ENCODE assay signal across 24 cellular contexts in genomic region chr2:28175028-28175427, GRCh38.
DNase-seq lines count a peak whose midpoint lies in the region; TF ChIP-seq lines count a peak whose summit lies in the region.
"Had no signal": no experiment of that assay in that cellular context is flagged by ENCODE, and none has a peak within 500 bp of the region (broad histone marks: within the 10 kb centered on the region; RNA-seq: fewer than 3 reads in every experiment).

No MANE protein-coding gene starts in this region.

- peak; percentile 13 for DNase-seq in NCI-H748 (lab: John Stamatoyannopoulos, UW; ENCODE audit: unreplicated experiment)
- no peak for DNase-seq in NCI-H748 treated with DMSO at 0.1 percent for 48 hours (lab: John Stamatoyannopoulos, UW)
- DNase-seq in endodermal cell = peak; percentile 46
- peak; percentile 27 to 41 for DNase-seq in trophoblast cell
- no peak for DNase-seq in OCI-M1 (lab: John Stamatoyannopoulos, UW)
- no peak for DNase-seq in chondrocyte (ENCODE audit: low spot score)
- DNase-seq in AML-193 (lab: John Stamatoyannopoulos, UW) = no peak
- DNase-seq: 8988T; activated naive CD4-positive, alpha-beta T cell treated with anti-CD3 and anti-CD28 coated beads for 36 hours; aorta; DMS153; effector memory CD4-positive, alpha-beta T cell; GOT3; kidney; NCI-H2081; retina; stimulated activated CD4-positive, alpha-beta T cell treated with anti-CD3 and anti-CD28 coated beads, Interleukin-15, amount 100 ng/mL, for 24 hours; stimulated activated naive B cell treated with anti-CD40 and anti-IgM and Interleukin-4, amounts not matched to agents 10 μg/mL and 1 μg/mL and 100 μg/mL, for 72 hours; T-cell; thyroid gland had no signal

- H3K4me3 Mint-ChIP-seq in endodermal cell = no peak overlapping the region
- no peak overlapping the region for H3K4me3 Mint-ChIP-seq in chondrocyte (ENCODE audit: unreplicated experiment)
- H3K4me3 Mint-ChIP-seq: activated naive CD4-positive, alpha-beta T cell treated with anti-CD3 and anti-CD28 coated beads for 36 hours; stimulated activated naive B cell treated with anti-CD40 and anti-IgM and Interleukin-4, amounts not matched to agents 10 μg/mL and 1 μg/mL and 100 μg/mL, for 72 hours; T-cell had no signal

- H3K27ac ChIP-seq in endodermal cell (ENCODE audit: low read depth, low read length) (no peak overlapping the region), trophoblast cell (ENCODE audit: low read depth, low read length) (no peak overlapping the region)
- H3K27ac ChIP-seq: BLaER1, neutrophil, thyroid gland had no signal

- no peak overlapping the region for H2AK5ac ChIP-seq in trophoblast cell (ENCODE audit: low read length)

- no peak overlapping the region for H3K23ac ChIP-seq in trophoblast cell (ENCODE audit: low read length)

- no peak overlapping the region for H3K14ac ChIP-seq in trophoblast cell (ENCODE audit: low read length)

- no peak overlapping the region for H3K4me3 ChIP-seq in Loucy (ENCODE audit: low read length, poor library complexity, severe bottlenecking)
- H3K4me3 ChIP-seq in endodermal cell (ENCODE audit: low read length) = no peak overlapping the region
- no peak overlapping the region for H3K4me3 ChIP-seq in trophoblast cell (ENCODE audit: low read depth, low read length)
- H3K4me3 ChIP-seq: BLaER1, hepatocyte, thyroid gland had no signal

- H3K4me1 Mint-ChIP-seq in endodermal cell = peaks cover 8% of the 10 kb centered on the region
- H3K4me1 Mint-ChIP-seq in chondrocyte (ENCODE audit: low read depth) = peaks cover 17% of the 10 kb centered on the region
- H3K4me1 Mint-ChIP-seq: stimulated activated naive B cell treated with anti-CD40 and anti-IgM and Interleukin-4, amounts not matched to agents 10 μg/mL and 1 μg/mL and 100 μg/mL, for 72 hours; T-cell had no signal

- H3K9ac ChIP-seq in Loucy (ENCODE audit: low read depth, low read length, poor library complexity, severe bottlenecking) = no peak overlapping the region
- H3K9ac ChIP-seq in endodermal cell (ENCODE audit: extremely low read depth, low read length, poor library complexity, severe bottlenecking) = no peak overlapping the region
- H3K9ac ChIP-seq in trophoblast cell (ENCODE audit: low read length) = no peak overlapping the region
- H3K9ac ChIP-seq: BLaER1 had no signal

- H3K36me3 Mint-ChIP-seq in endodermal cell (ENCODE audit: low read depth) (peaks cover 5% of the 10 kb centered on the region), chondrocyte (ENCODE audit: low read depth) (peaks cover 24% of the 10 kb centered on the region)

- H2BK12ac ChIP-seq in trophoblast cell (ENCODE audit: low read length) = no peak overlapping the region

- H3K79me2 ChIP-seq in Loucy (ENCODE audit: insufficient read depth, low read length) (no peaks in the 10 kb centered on the region), trophoblast cell (ENCODE audit: control insufficient read depth, insufficient read depth, low read length, poor library complexity) (no peaks in the 10 kb centered on the region)
- H3K79me2 ChIP-seq: hepatocyte had no signal

- H2AFZ ChIP-seq in Loucy (ENCODE audit: low read length) (no peak overlapping the region), trophoblast cell (ENCODE audit: insufficient read depth, low read length, poor library complexity) (no peak overlapping the region)
- H2AFZ ChIP-seq: hepatocyte had no signal

- no peak overlapping the region for H2BK120ac ChIP-seq in trophoblast cell (ENCODE audit: insufficient read depth, low read length, poor library complexity)

- no peak overlapping the region for H2BK5ac ChIP-seq in trophoblast cell (ENCODE audit: low read depth, low read length, poor library complexity)

- TF ChIP-seq CTCF in Loucy (conservative IDR thresholded peaks at IDR 0.05; ENCODE audit: low read length) = peak; percentile 51
- peak; percentile 44 for TF ChIP-seq CTCF in endodermal cell (conservative IDR thresholded peaks at IDR 0.05)
- no peak for TF ChIP-seq CTCF in chondrocyte (IDR thresholded peaks at IDR 0.05)

- no peak overlapping the region for H4K91ac ChIP-seq in trophoblast cell (ENCODE audit: low read depth, low read length)

- H3K9me2 ChIP-seq in Loucy (replicated peaks; ENCODE audit: low read depth, low read length) = no peaks in the 10 kb centered on the region

- WGBS in endodermal cell (ENCODE audit: insufficient coverage in 1 of 2, insufficient read length in 1 of 2), 2 experiments = 87 to 89% methylated on average over 2 to 3 of the region's 3 CpGs
- WGBS in trophoblast cell (ENCODE audit: extremely low coverage, insufficient coverage, insufficient read length) = no CpG with 5 or more reads among the region's 3 CpGs

- no peaks in the 10 kb centered on the region for H4K20me1 ChIP-seq in Loucy (ENCODE audit: insufficient read depth, low read length, poor library complexity, severe bottlenecking)
- H4K20me1 ChIP-seq: BLaER1 had no signal

- H3K4me2 ChIP-seq in Loucy (ENCODE audit: low read depth, low read length, poor library complexity, severe bottlenecking) = no peak overlapping the region
- H3K4me2 ChIP-seq in trophoblast cell (ENCODE audit: low read length) = no peak overlapping the region
- H3K4me2 ChIP-seq: BLaER1, hepatocyte had no signal

- H3K27ac Mint-ChIP-seq in endodermal cell (no peak overlapping the region), chondrocyte (ENCODE audit: unreplicated experiment) (no peak overlapping the region)
- H3K27ac Mint-ChIP-seq: activated naive CD4-positive, alpha-beta T cell treated with anti-CD3 and anti-CD28 coated beads for 36 hours; stimulated activated naive B cell treated with anti-CD40 and anti-IgM and Interleukin-4, amounts not matched to agents 10 μg/mL and 1 μg/mL and 100 μg/mL, for 72 hours; T-cell had no signal

- H4K8ac ChIP-seq in trophoblast cell (ENCODE audit: low read depth, low read length) = no peak overlapping the region

- no peaks in the 10 kb centered on the region; the same call in 1 of the 2 replicates for H3K36me3 ChIP-seq in Loucy (ENCODE audit: insufficient read depth, low read length)
- no peaks in the 10 kb centered on the region for H3K36me3 ChIP-seq in endodermal cell (ENCODE audit: control insufficient read depth, insufficient read depth, low read length)
- no peaks in the 10 kb centered on the region for H3K36me3 ChIP-seq in trophoblast cell (ENCODE audit: control insufficient read depth in 1 of 2, insufficient read depth in 2 of 2, low read length in 2 of 2)
- H3K36me3 ChIP-seq: neutrophil, thyroid gland had no signal

- H3K18ac ChIP-seq in trophoblast cell (ENCODE audit: low read length) = no peak overlapping the region

- H4K12ac ChIP-seq in trophoblast cell (ENCODE audit: low read depth, low read length) = no peak overlapping the region

- H3K4me1 ChIP-seq in Loucy (ENCODE audit: insufficient read depth, low read length, poor library complexity, severe bottlenecking) (no peaks in the 10 kb centered on the region), endodermal cell (ENCODE audit: control insufficient read depth, insufficient read depth, low read length) (no peaks in the 10 kb centered on the region), trophoblast cell (ENCODE audit: control insufficient read depth in 1 of 2, insufficient read depth in 2 of 2, low read length in 2 of 2) (peaks cover 4 to 5% of the 10 kb centered on the region in 2 experiments)
- H3K4me1 ChIP-seq: BLaER1, thyroid gland had no signal

- no peaks in the 10 kb centered on the region for H3F3A ChIP-seq in Loucy (ENCODE audit: low read depth)

- H3K4ac ChIP-seq in trophoblast cell (ENCODE audit: low read depth, low read length) = no peak overlapping the region

- H3K27me3 Mint-ChIP-seq in endodermal cell (ENCODE audit: insufficient read depth) (peaks cover 2% of the 10 kb centered on the region), chondrocyte (ENCODE audit: low read depth) (no peaks in the 10 kb centered on the region)
- H3K27me3 Mint-ChIP-seq: stimulated activated naive B cell treated with anti-CD40 and anti-IgM and Interleukin-4, amounts not matched to agents 10 μg/mL and 1 μg/mL and 100 μg/mL, for 72 hours; T-cell had no signal

- peaks cover 8% of the 10 kb centered on the region for H3K9me3 ChIP-seq in Loucy (ENCODE audit: insufficient read depth, low read depth, low read length)
- peaks cover 9% of the 10 kb centered on the region for H3K9me3 ChIP-seq in endodermal cell (ENCODE audit: control insufficient read depth, low read length)
- no peaks in the 10 kb centered on the region for H3K9me3 ChIP-seq in trophoblast cell (ENCODE audit: insufficient read depth, low read depth, low read length)
- H3K9me3 ChIP-seq: thyroid gland had no signal

- peaks cover 7% of the 10 kb centered on the region for H3K79me1 ChIP-seq in trophoblast cell (ENCODE audit: low read length)

- H3K27me3 ChIP-seq in Loucy (ENCODE audit: insufficient read depth, low read length, poor library complexity, severe bottlenecking) = no peaks in the 10 kb centered on the region
- H3K27me3 ChIP-seq in endodermal cell (ENCODE audit: control insufficient read depth, insufficient read depth, low read length, poor library complexity, severe bottlenecking) = no peaks in the 10 kb centered on the region
- H3K27me3 ChIP-seq in trophoblast cell (ENCODE audit: insufficient read depth, low read length) = no peaks in the 10 kb centered on the region
- H3K27me3 ChIP-seq: BLaER1, hepatocyte, neutrophil, thyroid gland had no signal

- peaks cover 15% of the 10 kb centered on the region for H3K9me3 Mint-ChIP-seq in endodermal cell
- H3K9me3 Mint-ChIP-seq in chondrocyte (ENCODE audit: low read depth) = peaks cover 30% of the 10 kb centered on the region

Comparison
In these comparisons a context has a peak if more than half of its experiments do, and no peak if none do; other contexts are left out.
1. DNase-seq: peak in NCI-H748 (single experiment), endodermal cell (single experiment) and trophoblast cell (2 of 2); none in NCI-H748 treated with DMSO at 0.1 percent for 48 hours (single experiment), OCI-M1 (single experiment), chondrocyte (single experiment) and AML-193 (0 of 2).